ENCODE assay signal across 1 cellular context in genomic region chr15:78872972-78873795, GRCh38.
TF ChIP-seq lines count a peak whose summit lies in the region.

No MANE protein-coding gene starts in this region.

TF ChIP-seq in HepG2, 621 proteins besides CTCF, POLR2A, EP300 and RAD21 (continued from another document and continues in another):
- TF ChIP-seq ZNF710 (CRISPR knock-in tag; IDR thresholded peaks at IDR 0.05; ENCODE audit: borderline replicate concordance) (peak; percentile 21; the same call in 1 of the 2 replicates), ZBTB25 (CRISPR knock-in tag; IDR thresholded peaks at IDR 0.05) (peak; percentile 67), E2F1 (CRISPR knock-in tag; IDR thresholded peaks at IDR 0.05) (no peak), TFE3 (CRISPR knock-in tag; IDR thresholded peaks at IDR 0.05) (0 out of 2 replicates have a peak, but pooled peaks have one; percentile 29), CEBPG (CRISPR knock-in tag; IDR thresholded peaks at IDR 0.05) (0 out of 2 replicates have a peak, but pooled peaks have one; percentile 10), ZNF510 (CRISPR knock-in tag; IDR thresholded peaks at IDR 0.05; ENCODE audit: low read depth) (0 out of 2 replicates have a peak, but pooled peaks have one; percentile 37), ZNF33B (CRISPR knock-in tag; IDR thresholded peaks at IDR 0.05) (no peak), AGO2 (optimal IDR thresholded peaks at IDR 0.05; ENCODE audit: low read depth, low read length) (peak; percentile 83), CCAR2 (optimal IDR thresholded peaks at IDR 0.05; ENCODE audit: low read depth, low read length) (no peak), HNRNPL (IDR thresholded peaks at IDR 0.05; ENCODE audit: low read depth, low read length) (peak; percentile 71; the same call in 1 of the 2 replicates), PHF21A (CRISPR knock-in tag; IDR thresholded peaks at IDR 0.05) (0 out of 2 replicates have a peak, but pooled peaks have one; percentile 29), ZNF550 (CRISPR knock-in tag; IDR thresholded peaks at IDR 0.05; ENCODE audit: borderline replicate concordance) (no peak), KMT2A (CRISPR knock-in tag; IDR thresholded peaks at IDR 0.05) (peak; percentile 38; the same call in 1 of the 2 replicates), ZNF549 (CRISPR knock-in tag; IDR thresholded peaks at IDR 0.05) (no peak), ZNF569 (CRISPR knock-in tag; IDR thresholded peaks at IDR 0.05; ENCODE audit: borderline replicate concordance) (no peak), BORCS8-MEF2B (CRISPR knock-in tag; IDR thresholded peaks at IDR 0.05) (peak; percentile 25; the same call in 1 of the 2 replicates), HMGXB4 (CRISPR knock-in tag; IDR thresholded peaks at IDR 0.05; ENCODE audit: borderline replicate concordance in 1 of 2, low read depth in 1 of 2) (peak; percentile 86 to 96), ZNF17 (CRISPR knock-in tag; IDR thresholded peaks at IDR 0.05) (no peak), ZNF800 (CRISPR knock-in tag; IDR thresholded peaks at IDR 0.05) (no peak), ZNF577 (CRISPR knock-in tag; IDR thresholded peaks at IDR 0.05; ENCODE audit: borderline replicate concordance, low read depth) (no peak), CERS6 (CRISPR knock-in tag; IDR thresholded peaks at IDR 0.05) (no peak), ELK4 (CRISPR knock-in tag; IDR thresholded peaks at IDR 0.05; ENCODE audit: borderline replicate concordance) (no peak), SP1 (IDR thresholded peaks at IDR 0.05) (no peak), SP1 (CRISPR knock-in tag; IDR thresholded peaks at IDR 0.05) (peak; percentile 32), ZNF629 (CRISPR knock-in tag; conservative IDR thresholded peaks at IDR 0.05) (no peak), ZNF781 (CRISPR knock-in tag; IDR thresholded peaks at IDR 0.05; ENCODE audit: borderline replicate concordance, not compliant biosample characterization) (no peak), ZBTB2 (CRISPR knock-in tag; IDR thresholded peaks at IDR 0.05; ENCODE audit: low read depth) (peak; percentile 28; the same call in 1 of the 2 replicates), MYC (CRISPR knock-in tag; IDR thresholded peaks at IDR 0.05; ENCODE audit: borderline replicate concordance) (peak; percentile 77; the same call in 1 of the 2 replicates), MED8 (CRISPR knock-in tag; IDR thresholded peaks at IDR 0.05; ENCODE audit: insufficient replicate concordance) (no peak), MNT (IDR thresholded peaks at IDR 0.05) (no peak), TBX3 (IDR thresholded peaks at IDR 0.05; ENCODE audit: borderline replicate concordance) (no peak), NFE2L2 (IDR thresholded peaks at IDR 0.05; ENCODE audit: low read length) (no peak), SMAD3 (CRISPR knock-in tag; IDR thresholded peaks at IDR 0.05) (peak; percentile 78; the same call in 1 of the 2 replicates), TOPORS (CRISPR knock-in tag; IDR thresholded peaks at IDR 0.05) (0 out of 2 replicates have a peak, but pooled peaks have one; percentile 54), YY1 (IDR thresholded peaks at IDR 0.05; ENCODE audit: insufficient read depth, insufficient replicate concordance, low read depth, low read length) (peak; percentile 100), SMARCE1 (IDR thresholded peaks at IDR 0.05; ENCODE audit: borderline replicate concordance) (no peak), KLF9 (CRISPR knock-in tag; IDR thresholded peaks at IDR 0.05; ENCODE audit: low read depth) (no peak), JDP2 (CRISPR knock-in tag; IDR thresholded peaks at IDR 0.05; ENCODE audit: borderline replicate concordance) (no peak), ATAD3A (CRISPR knock-in tag; IDR thresholded peaks at IDR 0.05) (no peak), ZNF552 (CRISPR knock-in tag; IDR thresholded peaks at IDR 0.05; ENCODE audit: borderline replicate concordance) (no peak), CEBPZ (IDR thresholded peaks at IDR 0.05; ENCODE audit: low read length) (no peak), CHD2 (IDR thresholded peaks at IDR 0.05; ENCODE audit: low read depth, low read length) (0 out of 2 replicates have a peak, but pooled peaks have one; percentile 17), HOXD1 (CRISPR knock-in tag; IDR thresholded peaks at IDR 0.05) (no peak), GATAD1 (CRISPR knock-in tag; IDR thresholded peaks at IDR 0.05) (peak; percentile 79)
